Comparison of ENCODE assay signal across 8 cellular contexts in genomic region chr3:156150434-156151066, GRCh38. TPM values are rescaled to one million over a fixed set of nuclear protein-coding genes. Genes with fewer than 3 reads are reported as not detected.
DNase-seq lines count a peak whose midpoint lies in the region; ATAC-seq, FAIRE-seq and TF ChIP-seq lines count a peak whose summit lies in the region.

No MANE protein-coding gene starts in this region.

- H3K4me1 Mint-ChIP-seq in astrocyte (ENCODE audit: low read depth, unreplicated experiment) = no peaks in the 10 kb centered on the region

- peak overlapping the region; percentile 44 for H3K27ac Mint-ChIP-seq in astrocyte (ENCODE audit: unreplicated experiment)

- DNase-seq in HPDE6-E6E7 (ENCODE audit: extremely low spot score) (peak; percentile 28), astrocyte (ENCODE audit: low read depth) (peak; percentile 43), right cardiac atrium (no peak), sigmoid colon (peak; percentile 71)

- no peaks in the 10 kb centered on the region for H3K79me2 ChIP-seq in OCI-LY1 (ENCODE audit: insufficient read depth, low read length)
- H3K79me2 ChIP-seq in astrocyte (ENCODE audit: insufficient read depth, low read length) = no peaks in the 10 kb centered on the region

- H3K36me3 ChIP-seq in OCI-LY1 (ENCODE audit: insufficient read depth, low read length) (no peaks in the 10 kb centered on the region), astrocyte (ENCODE audit: insufficient read depth, low read length) (no peaks in the 10 kb centered on the region), sigmoid colon (no peaks in the 10 kb centered on the region)

- H3K9me3 ChIP-seq in OCI-LY1 (ENCODE audit: low read length) = no peaks in the 10 kb centered on the region
- no peaks in the 10 kb centered on the region for H3K9me3 ChIP-seq in astrocyte (ENCODE audit: insufficient read depth, low read depth, low read length)
- H3K9me3 ChIP-seq in right cardiac atrium (ENCODE audit: control insufficient read depth, low read length) = no peaks in the 10 kb centered on the region
- no peaks in the 10 kb centered on the region for H3K9me3 ChIP-seq in sigmoid colon

- H3K4me2 ChIP-seq in OCI-LY1 (ENCODE audit: low read length) (no peak overlapping the region), astrocyte (ENCODE audit: low read length) (no peak overlapping the region)

- peaks cover 2% of the 10 kb centered on the region for H3K9me3 Mint-ChIP-seq in astrocyte (ENCODE audit: unreplicated experiment)

- WGBS in right cardiac atrium = 17% methylated on average over 8 of the region's 8 CpGs
- WGBS in sigmoid colon, 2 donors = 24 to 29% methylated on average over 8 of the region's 8 CpGs

- ATAC-seq in GM18505 (IDR thresholded peaks at IDR 0.05; ENCODE audit: unreplicated experiment) (peak; percentile 47), right cardiac atrium (peak; percentile 69 to 72), GM18520 (IDR thresholded peaks at IDR 0.05; ENCODE audit: unreplicated experiment) (no peak)

- H3K4me1 ChIP-seq in OCI-LY1 (ENCODE audit: insufficient read depth, low read length, severe bottlenecking) (no peaks in the 10 kb centered on the region), astrocyte (ENCODE audit: insufficient read depth, low read length) (peaks cover 3% of the 10 kb centered on the region), right cardiac atrium (ENCODE audit: control insufficient read depth, insufficient read depth, low read length) (no peaks in the 10 kb centered on the region), sigmoid colon (peaks cover 0 to 56% (median 42%) of the 10 kb centered on the region in 4 donors)

- no peaks in the 10 kb centered on the region for H3K27me3 Mint-ChIP-seq in astrocyte (ENCODE audit: low read depth, unreplicated experiment)

- H3K27me3 ChIP-seq in OCI-LY1 (ENCODE audit: insufficient read depth, low read length) (peaks cover under 1% of the 10 kb centered on the region; the same call in 1 of the 2 replicates), astrocyte (ENCODE audit: insufficient read depth, low read length) (no peaks in the 10 kb centered on the region), right cardiac atrium (ENCODE audit: control insufficient read depth, insufficient read depth) (no peaks in the 10 kb centered on the region), sigmoid colon (no peaks in the 10 kb centered on the region)

- H4K20me1 ChIP-seq in OCI-LY1 (ENCODE audit: insufficient read depth, low read length) (no peaks in the 10 kb centered on the region), astrocyte (ENCODE audit: insufficient read depth, low read length) (no peaks in the 10 kb centered on the region)

- no peaks in the 10 kb centered on the region for H3F3A ChIP-seq in OCI-LY1 (ENCODE audit: insufficient read depth, low read length)

- no peaks in the 10 kb centered on the region for H3K9me2 ChIP-seq in OCI-LY1 (ENCODE audit: low read depth, low read length)

- TF ChIP-seq POLR2A in GM18505 (IDR thresholded peaks at IDR 0.05; ENCODE audit: borderline replicate concordance, extremely low read depth, insufficient read depth, insufficient read length) = no peak
- no peak for TF ChIP-seq POLR2A in sigmoid colon (IDR thresholded peaks at IDR 0.05)

- peak; percentile 68 for FAIRE-seq in astrocyte (lab: Jason Lieb, UNC)

- H3K9ac ChIP-seq in OCI-LY1 (ENCODE audit: low read length) (no peak overlapping the region), astrocyte (ENCODE audit: low read length) (no peak overlapping the region)

- intact Hi-C loops in right cardiac atrium (cut with DNase I) (loop anchor here (5.0 kb wide), 3 partner anchors 232 to 362 kb away; no protein-coding TSS in a partner anchor), sigmoid colon (cut with DNase I) (loop anchor here (2.0 to 5.0 kb wide), 3 partner anchors 388 to 987 kb away; partner anchors contain the start of gene TIPARP)

- H3K4me3 ChIP-seq in OCI-LY1 (ENCODE audit: low read depth, low read length, poor library complexity, severe bottlenecking) = no peak overlapping the region
- H3K4me3 ChIP-seq in astrocyte (ENCODE audit: insufficient read depth, low read depth, low read length) = no peak overlapping the region
- no peak overlapping the region for H3K4me3 ChIP-seq in right cardiac atrium (ENCODE audit: low read length)
- no peak overlapping the region for H3K4me3 ChIP-seq in sigmoid colon

- H3K36me3 Mint-ChIP-seq in astrocyte (ENCODE audit: low read depth, unreplicated experiment) = no peaks in the 10 kb centered on the region

- no peak for TF ChIP-seq EP300 in sigmoid colon (IDR thresholded peaks at IDR 0.05)

- TF ChIP-seq CTCF in C4-2B (conservative IDR thresholded peaks at IDR 0.05) = peak; percentile 97
- TF ChIP-seq CTCF in OCI-LY1 (IDR thresholded peaks at IDR 0.05; ENCODE audit: low read length) = peak; percentile 93
- TF ChIP-seq CTCF in astrocyte (IDR thresholded peaks at IDR 0.05; ENCODE audit: insufficient read depth, low read depth, low read length) = peak; percentile 99
- peak; percentile 83 to 92 (median 87) for TF ChIP-seq CTCF in sigmoid colon (IDR thresholded peaks at IDR 0.05)

- H3K27ac ChIP-seq in C4-2B (no peak overlapping the region), OCI-LY1 (ENCODE audit: low read depth, low read length, poor library complexity, severe bottlenecking) (no peak overlapping the region), astrocyte (ENCODE audit: low read depth, low read length) (no peak overlapping the region), right cardiac atrium (ENCODE audit: low read length) (peak overlapping the region; percentile 11), sigmoid colon (peak overlapping the region; percentile 6 to 71 (median 62))

- H2AFZ ChIP-seq in OCI-LY1 (ENCODE audit: low read length) = no peak overlapping the region
- H2AFZ ChIP-seq in astrocyte (ENCODE audit: low read depth, low read length) = peak overlapping the region; percentile 31

- H3K4me3 Mint-ChIP-seq in astrocyte (ENCODE audit: unreplicated experiment) = no peak overlapping the region

RNA-seq across cellular contexts. Expression of gene KCNAB1, which starts 30.2 kb away (rescaled TPM):
- total RNA-seq in astrocyte = 0.30 and 0.72 TPM in 2 replicates
- total RNA-seq in right cardiac atrium = 1 to 10 TPM; 1.1 to 3.7 (median 2.2) TPM
- polyA plus RNA-seq in right cardiac atrium = 1.6 TPM
- 1 to 10 TPM; 1.8 to 5.0 (median 4.5) TPM for total RNA-seq in sigmoid colon
- 1 to 10 TPM in 1 of 3 donors, not detected in 2; 1.2 TPM for polyA plus RNA-seq in sigmoid colon

Comparison
In these comparisons a context has a peak if more than half of its experiments do, and no peak if none do; other contexts are left out.
1. H3K27ac ChIP-seq: peak in right cardiac atrium (single experiment) and sigmoid colon (4 of 4); none in C4-2B (single experiment), OCI-LY1 (single experiment) and astrocyte (single experiment).
2. DNase-seq: peak in HPDE6-E6E7 (single experiment), astrocyte (single experiment) and sigmoid colon (single experiment); none in right cardiac atrium (0 of 3).
3. Peak in every context shown above with its lines, with median percentiles within 50 percentile points of each other: CTCF ChIP-seq.